Comparison of ENCODE assay signal across 13 cellular contexts in genomic region chr10:62075912-62076311, GRCh38.
DNase-seq lines count a peak whose midpoint lies in the region; ATAC-seq and TF ChIP-seq lines count a peak whose summit lies in the region.
"Had no signal": no experiment of that assay in that cellular context is flagged by ENCODE, and none has a peak within 500 bp of the region (broad histone marks: within the 10 kb centered on the region; RNA-seq: fewer than 3 reads in every experiment).

No MANE protein-coding gene starts in this region.

- no peaks in the 10 kb centered on the region for H3K27me3 ChIP-seq in suprapubic skin
- H3K27me3 ChIP-seq: colonic mucosa had no signal

- peaks cover 74% of the 10 kb centered on the region for H3K4me1 ChIP-seq in suprapubic skin
- H3K4me1 ChIP-seq: colonic mucosa had no signal

- no peak overlapping the region for H3K4me3 Mint-ChIP-seq in activated T-cell treated with anti-CD3 and anti-CD28 coated beads, Interleukin-2, amount 50 U/mL, for 24 hours

- peak overlapping the region; percentile 65 for H3K27ac Mint-ChIP-seq in activated T-cell treated with anti-CD3 and anti-CD28 coated beads, Interleukin-2, amount 50 U/mL, for 24 hours

- no peak for ATAC-seq in GM21381 (IDR thresholded peaks at IDR 0.05; ENCODE audit: unreplicated experiment)

- peaks cover 39% of the 10 kb centered on the region for H3K36me3 ChIP-seq in suprapubic skin
- H3K36me3 ChIP-seq: colonic mucosa had no signal

- WGBS in suprapubic skin: 79% methylated on average over 8 of the region's 8 CpGs

- peaks cover 100% of the 10 kb centered on the region for H3K36me3 Mint-ChIP-seq in activated T-cell treated with anti-CD3 and anti-CD28 coated beads, Interleukin-2, amount 50 U/mL, for 24 hours (ENCODE audit: low read depth)

- H3K4me3 ChIP-seq in coronary artery (peak overlapping the region; percentile 10), suprapubic skin (no peak overlapping the region)
- H3K4me3 ChIP-seq: colonic mucosa had no signal

- H3K9me3 ChIP-seq in suprapubic skin: no peaks in the 10 kb centered on the region
- H3K9me3 ChIP-seq: colonic mucosa had no signal

- no peak for TF ChIP-seq POLR2A in suprapubic skin (IDR thresholded peaks at IDR 0.05)

- TF ChIP-seq EP300 in suprapubic skin (IDR thresholded peaks at IDR 0.05): no peak

- peaks cover 89% of the 10 kb centered on the region for H3K4me1 Mint-ChIP-seq in activated T-cell treated with anti-CD3 and anti-CD28 coated beads, Interleukin-2, amount 50 U/mL, for 24 hours (ENCODE audit: low read depth)

- DNase-seq in activated T-cell treated with anti-CD3 and anti-CD28 coated beads, Interleukin-2, amount 50 U/mL, for 24 hours: no peak
- no peak for DNase-seq in activated T-cell treated with anti-CD3 and anti-CD28 coated beads for 4 hours
- DNase-seq in NCI-H748 (lab: John Stamatoyannopoulos, UW; ENCODE audit: unreplicated experiment): peak; percentile 55
- no peak for DNase-seq in coronary artery (ENCODE audit: low spot score)
- DNase-seq in suprapubic skin (ENCODE audit: low spot score in 2 of 2): no peak
- no peak for DNase-seq in SIG-M5 treated with dmso at 0.1 percent for 504 hours (lab: John Stamatoyannopoulos, UW; ENCODE audit: unreplicated experiment)
- DNase-seq in stimulated activated CD4-positive, alpha-beta T cell treated with anti-CD3 and anti-CD28 coated beads, Interleukin-4, amount 100 ng/mL, for 4 hours: no peak
- DNase-seq: colonic mucosa, glutamatergic neuron, GOT3, KG1, NCI-H526 treated with DMSO at 0.1 percent for 48 hours had no signal

- TF ChIP-seq CTCF in coronary artery (IDR thresholded peaks at IDR 0.05) (no peak), suprapubic skin (IDR thresholded peaks at IDR 0.05) (no peak)

- no peaks in the 10 kb centered on the region for H3K27me3 Mint-ChIP-seq in activated T-cell treated with anti-CD3 and anti-CD28 coated beads, Interleukin-2, amount 50 U/mL, for 24 hours

- H3K27ac ChIP-seq in coronary artery: peak overlapping the region; percentile 32 to 58
- H3K27ac ChIP-seq in suprapubic skin: peak overlapping the region; percentile 27
- H3K27ac ChIP-seq: colonic mucosa had no signal

- H3K9me3 Mint-ChIP-seq in activated T-cell treated with anti-CD3 and anti-CD28 coated beads, Interleukin-2, amount 50 U/mL, for 24 hours: peaks cover 7% of the 10 kb centered on the region
